Comparison of ENCODE assay signal across 11 cellular contexts in genomic region chr21:45892156-45892919, GRCh38.
DNase-seq lines count a peak whose midpoint lies in the region; ATAC-seq lines count a peak whose summit lies in the region.
"Had no signal": no experiment of that assay in that cellular context is flagged by ENCODE, and none has a peak within 500 bp of the region (broad histone marks: within the 10 kb centered on the region; RNA-seq: fewer than 3 reads in every experiment).

No MANE protein-coding gene starts in this region.

- peak; percentile 75 to 76 for ATAC-seq in stimulated activated naive B cell treated with anti-CD40 and anti-IgM and Interleukin-4, amounts not matched to agents 10 μg/mL and 1 μg/mL and 100 μg/mL, for 72 hours (replicated peaks)
- ATAC-seq in GM21529 (IDR thresholded peaks at IDR 0.05; ENCODE audit: unreplicated experiment) (no peak), HG03520 (IDR thresholded peaks at IDR 0.05; ENCODE audit: unreplicated experiment) (no peak)

- DNase-seq in activated T-cell treated with anti-CD3 and anti-CD28 coated beads, Interleukin-2, amount 50 U/mL, for 1 hour: peak; percentile 37
- DNase-seq in activated T-cell treated with anti-CD3 and anti-CD28 coated beads for 4 hours: no peak
- DNase-seq in RPMI8226: peak; percentile 71
- no peak for DNase-seq in stimulated activated naive B cell treated with anti-CD40 and anti-IgM and Interleukin-4, amounts not matched to agents 10 μg/mL and 1 μg/mL and 100 μg/mL, for 72 hours
- DNase-seq in HuH-7 (ENCODE audit: low spot score): no peak
- DNase-seq: NCI-H2171 treated with DMSO at 0.1 percent for 48 hours; stimulated activated CD4-positive, alpha-beta T cell treated with anti-CD3 and anti-CD28 coated beads, Interleukin-4, amount 100 ng/mL, for 1 hour had no signal

- no peaks in the 10 kb centered on the region for H3K9me3 Mint-ChIP-seq in dendritic cell treated with granulocyte-macrophage colony-stimulating factor and Interleukin-4, amounts not matched to agents 40 ng/mL and 50 ng/mL, for 4 days
- no peaks in the 10 kb centered on the region for H3K9me3 Mint-ChIP-seq in stimulated activated naive B cell treated with anti-CD40 and anti-IgM and Interleukin-4, amounts not matched to agents 10 μg/mL and 1 μg/mL and 100 μg/mL, for 72 hours
- H3K9me3 Mint-ChIP-seq: neural crest cell had no signal

- intact Hi-C loops in dendritic cell treated with granulocyte-macrophage colony-stimulating factor and Interleukin-4, amounts not matched to agents 40 ng/mL and 50 ng/mL, for 4 days (cut with micrococcal nuclease): no loop called here

- H3K27me3 Mint-ChIP-seq in dendritic cell treated with granulocyte-macrophage colony-stimulating factor and Interleukin-4, amounts not matched to agents 40 ng/mL and 50 ng/mL, for 4 days: peaks cover 1% of the 10 kb centered on the region
- H3K27me3 Mint-ChIP-seq in stimulated activated naive B cell treated with anti-CD40 and anti-IgM and Interleukin-4, amounts not matched to agents 10 μg/mL and 1 μg/mL and 100 μg/mL, for 72 hours: peaks cover 12 to 44% of the 10 kb centered on the region in 2 donors

- H3K36me3 Mint-ChIP-seq in dendritic cell treated with granulocyte-macrophage colony-stimulating factor and Interleukin-4, amounts not matched to agents 40 ng/mL and 50 ng/mL, for 4 days (ENCODE audit: low read depth): no peaks in the 10 kb centered on the region
- no peaks in the 10 kb centered on the region for H3K36me3 Mint-ChIP-seq in stimulated activated naive B cell treated with anti-CD40 and anti-IgM and Interleukin-4, amounts not matched to agents 10 μg/mL and 1 μg/mL and 100 μg/mL, for 72 hours

- peaks cover 18% of the 10 kb centered on the region for H3K4me1 Mint-ChIP-seq in dendritic cell treated with granulocyte-macrophage colony-stimulating factor and Interleukin-4, amounts not matched to agents 40 ng/mL and 50 ng/mL, for 4 days (ENCODE audit: low read depth)
- peaks cover 10 to 17% of the 10 kb centered on the region in 2 donors for H3K4me1 Mint-ChIP-seq in stimulated activated naive B cell treated with anti-CD40 and anti-IgM and Interleukin-4, amounts not matched to agents 10 μg/mL and 1 μg/mL and 100 μg/mL, for 72 hours

- H3K27ac Mint-ChIP-seq in dendritic cell treated with granulocyte-macrophage colony-stimulating factor and Interleukin-4, amounts not matched to agents 40 ng/mL and 50 ng/mL, for 4 days: no peak overlapping the region
- H3K27ac Mint-ChIP-seq in stimulated activated naive B cell treated with anti-CD40 and anti-IgM and Interleukin-4, amounts not matched to agents 10 μg/mL and 1 μg/mL and 100 μg/mL, for 72 hours: peak overlapping the region; percentile 81

- H3K4me3 Mint-ChIP-seq in dendritic cell treated with granulocyte-macrophage colony-stimulating factor and Interleukin-4, amounts not matched to agents 40 ng/mL and 50 ng/mL, for 4 days: peak overlapping the region; percentile 55
- peak overlapping the region; percentile 32 to 60 for H3K4me3 Mint-ChIP-seq in stimulated activated naive B cell treated with anti-CD40 and anti-IgM and Interleukin-4, amounts not matched to agents 10 μg/mL and 1 μg/mL and 100 μg/mL, for 72 hours
- H3K4me3 Mint-ChIP-seq: neural crest cell had no signal

Comparison
In these comparisons a context has a peak if more than half of its experiments do, and no peak if none do; other contexts are left out.
1. DNase-seq: peak in activated T-cell treated with anti-CD3 and anti-CD28 coated beads, Interleukin-2, amount 50 U/mL, for 1 hour (single experiment) and RPMI8226 (single experiment); none in activated T-cell treated with anti-CD3 and anti-CD28 coated beads for 4 hours (single experiment), stimulated activated naive B cell treated with anti-CD40 and anti-IgM and Interleukin-4, amounts not matched to agents 10 μg/mL and 1 μg/mL and 100 μg/mL, for 72 hours (single experiment) and HuH-7 (single experiment).
2. ATAC-seq: peak in stimulated activated naive B cell treated with anti-CD40 and anti-IgM and Interleukin-4, amounts not matched to agents 10 μg/mL and 1 μg/mL and 100 μg/mL, for 72 hours (2 of 2); none in GM21529 (single experiment) and HG03520 (single experiment).